ENCODE assay signal across 1 cellular context in the genomic region with DNA sequence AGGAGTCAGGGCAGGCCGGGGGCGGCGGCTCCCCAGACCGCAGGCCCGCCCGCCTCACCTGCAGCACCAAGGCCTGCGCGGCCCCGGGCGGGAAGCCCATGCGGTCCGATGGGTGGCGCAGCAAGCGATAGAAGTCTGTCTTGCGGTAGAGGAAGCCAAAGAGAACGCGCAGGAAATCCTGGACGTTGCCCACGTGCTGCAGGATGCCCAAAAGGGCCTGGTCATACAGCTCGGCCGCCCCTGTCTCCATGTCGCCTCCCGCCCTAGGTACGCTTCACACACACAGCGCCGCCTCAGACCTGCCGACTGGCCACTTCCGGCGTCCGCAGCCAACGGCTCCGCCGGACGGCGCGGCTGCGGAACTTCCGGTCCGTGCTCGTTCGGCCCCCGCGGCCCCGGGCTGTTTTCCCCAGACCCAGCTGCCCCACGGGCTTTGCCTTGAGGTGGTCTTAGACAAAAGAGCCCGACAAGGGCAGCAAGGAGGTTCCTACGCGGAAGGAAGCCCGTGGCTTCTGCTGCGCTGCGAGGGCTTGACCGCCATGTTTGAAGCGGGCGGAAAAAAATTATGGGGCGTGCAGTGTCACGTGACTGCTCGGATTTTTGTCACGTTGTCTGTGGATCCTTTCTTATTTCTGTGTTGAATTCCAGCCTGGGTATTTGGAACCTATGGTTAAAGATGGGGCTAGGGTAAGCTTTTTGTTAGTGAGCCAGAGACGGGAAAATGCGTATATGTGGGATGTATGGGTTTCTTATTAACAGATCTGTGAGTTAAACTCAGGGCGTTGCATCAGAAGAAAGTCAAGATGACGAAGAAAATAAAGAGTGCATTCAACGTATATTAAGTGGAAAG.
TF ChIP-seq lines count a peak whose summit lies in the region.

A gene (minus strand): TSS at position 308 of the 850 bp plus-strand sequence. CDS start 58 bp downstream, at position 250.

TF ChIP-seq in A549, 52 proteins besides CTCF, POLR2A, EP300 and RAD21 (continued from another document):
- TF ChIP-seq ZNF302 (CRISPR knock-in tag; IDR thresholded peaks at IDR 0.05) (no peak), TP53 (CRISPR knock-in tag; IDR thresholded peaks at IDR 0.05) (no peak), JUN (IDR thresholded peaks at IDR 0.05) (peak; percentile 61 to 89), KDM5A (IDR thresholded peaks at IDR 0.05) (peak; percentile 75), CBX8 (IDR thresholded peaks at IDR 0.05) (no peak), NFE2L2 (conservative IDR thresholded peaks at IDR 0.05; ENCODE audit: low read length) (no peak), JUNB (IDR thresholded peaks at IDR 0.05) (no peak), FOXS1 (CRISPR knock-in tag; IDR thresholded peaks at IDR 0.05) (no peak), TFCP2L1 (CRISPR knock-in tag; IDR thresholded peaks at IDR 0.05) (peak; percentile 16; the same call in 1 of the 2 replicates), RARB (CRISPR knock-in tag; IDR thresholded peaks at IDR 0.05) (no peak), ZC3H11A (IDR thresholded peaks at IDR 0.05) (no peak), RNF2 (IDR thresholded peaks at IDR 0.05; ENCODE audit: borderline replicate concordance, low read depth) (no peak), NPAS2 (CRISPR knock-in tag; IDR thresholded peaks at IDR 0.05; ENCODE audit: borderline replicate concordance) (peak; percentile 91), KDM1A (IDR thresholded peaks at IDR 0.05; ENCODE audit: low read depth) (no peak), CBX2 (IDR thresholded peaks at IDR 0.05; ENCODE audit: borderline replicate concordance, low read depth) (no peak), MAZ (IDR thresholded peaks at IDR 0.05; ENCODE audit: borderline replicate concordance, low read depth, low read length) (no peak), ZFP36 (IDR thresholded peaks at IDR 0.05; ENCODE audit: borderline replicate concordance, partially characterized antibody) (no peak), NR3C1 (IDR thresholded peaks at IDR 0.05) (no peak), ZSCAN20 (CRISPR knock-in tag; IDR thresholded peaks at IDR 0.05) (no peak), CHD2 (IDR thresholded peaks at IDR 0.05; ENCODE audit: low read length, partially characterized antibody) (no peak), SREBF2 (IDR thresholded peaks at IDR 0.05) (no peak), CEBPB (IDR thresholded peaks at IDR 0.05) (0 out of 4 replicates have a peak, but pooled peaks of 1 of the 2 experiments have one; percentile 13), PHF8 (IDR thresholded peaks at IDR 0.05; ENCODE audit: borderline replicate concordance, low read depth) (peak; percentile 94), POLR2AphosphoS2 (conservative IDR thresholded peaks at IDR 0.05; ENCODE audit: low read length) (no peak), FOSL2 (IDR thresholded peaks at IDR 0.05) (no peak), FOSL2 (CRISPR knock-in tag; IDR thresholded peaks at IDR 0.05) (peak; percentile 24), GATA3 (IDR thresholded peaks at IDR 0.05; ENCODE audit: borderline replicate concordance) (no peak)
- TF ChIP-seq, protein P1, sequence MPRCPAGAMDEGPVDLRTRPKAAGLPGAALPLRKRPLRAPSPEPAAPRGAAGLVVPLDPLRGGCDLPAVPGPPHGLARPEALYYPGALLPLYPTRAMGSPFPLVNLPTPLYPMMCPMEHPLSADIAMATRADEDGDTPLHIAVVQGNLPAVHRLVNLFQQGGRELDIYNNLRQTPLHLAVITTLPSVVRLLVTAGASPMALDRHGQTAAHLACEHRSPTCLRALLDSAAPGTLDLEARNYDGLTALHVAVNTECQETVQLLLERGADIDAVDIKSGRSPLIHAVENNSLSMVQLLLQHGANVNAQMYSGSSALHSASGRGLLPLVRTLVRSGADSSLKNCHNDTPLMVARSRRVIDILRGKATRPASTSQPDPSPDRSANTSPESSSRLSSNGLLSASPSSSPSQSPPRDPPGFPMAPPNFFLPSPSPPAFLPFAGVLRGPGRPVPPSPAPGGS (IDR thresholded peaks at IDR 0.05), result peak; percentile 48; the same call in 2 of the 3 replicates
- TF ChIP-seq, protein P2, sequence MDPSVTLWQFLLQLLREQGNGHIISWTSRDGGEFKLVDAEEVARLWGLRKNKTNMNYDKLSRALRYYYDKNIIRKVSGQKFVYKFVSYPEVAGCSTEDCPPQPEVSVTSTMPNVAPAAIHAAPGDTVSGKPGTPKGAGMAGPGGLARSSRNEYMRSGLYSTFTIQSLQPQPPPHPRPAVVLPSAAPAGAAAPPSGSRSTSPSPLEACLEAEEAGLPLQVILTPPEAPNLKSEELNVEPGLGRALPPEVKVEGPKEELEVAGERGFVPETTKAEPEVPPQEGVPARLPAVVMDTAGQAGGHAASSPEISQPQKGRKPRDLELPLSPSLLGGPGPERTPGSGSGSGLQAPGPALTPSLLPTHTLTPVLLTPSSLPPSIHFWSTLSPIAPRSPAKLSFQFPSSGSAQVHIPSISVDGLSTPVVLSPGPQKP (IDR thresholded peaks at IDR 0.05; ENCODE audit: low read depth, low read length), result no peak
- TF ChIP-seq, protein P3, sequence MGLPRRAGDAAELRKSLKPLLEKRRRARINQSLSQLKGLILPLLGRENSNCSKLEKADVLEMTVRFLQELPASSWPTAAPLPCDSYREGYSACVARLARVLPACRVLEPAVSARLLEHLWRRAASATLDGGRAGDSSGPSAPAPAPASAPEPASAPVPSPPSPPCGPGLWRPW (IDR thresholded peaks at IDR 0.05), result no peak
- TF ChIP-seq, protein P4, sequence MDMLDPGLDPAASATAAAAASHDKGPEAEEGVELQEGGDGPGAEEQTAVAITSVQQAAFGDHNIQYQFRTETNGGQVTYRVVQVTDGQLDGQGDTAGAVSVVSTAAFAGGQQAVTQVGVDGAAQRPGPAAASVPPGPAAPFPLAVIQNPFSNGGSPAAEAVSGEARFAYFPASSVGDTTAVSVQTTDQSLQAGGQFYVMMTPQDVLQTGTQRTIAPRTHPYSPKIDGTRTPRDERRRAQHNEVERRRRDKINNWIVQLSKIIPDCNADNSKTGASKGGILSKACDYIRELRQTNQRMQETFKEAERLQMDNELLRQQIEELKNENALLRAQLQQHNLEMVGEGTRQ (IDR thresholded peaks at IDR 0.05), result peak; percentile 98
- TF ChIP-seq, protein P5, sequence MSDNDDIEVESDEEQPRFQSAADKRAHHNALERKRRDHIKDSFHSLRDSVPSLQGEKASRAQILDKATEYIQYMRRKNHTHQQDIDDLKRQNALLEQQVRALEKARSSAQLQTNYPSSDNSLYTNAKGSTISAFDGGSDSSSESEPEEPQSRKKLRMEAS (IDR thresholded peaks at IDR 0.05), result peak; percentile 95
- TF ChIP-seq, protein P6, sequence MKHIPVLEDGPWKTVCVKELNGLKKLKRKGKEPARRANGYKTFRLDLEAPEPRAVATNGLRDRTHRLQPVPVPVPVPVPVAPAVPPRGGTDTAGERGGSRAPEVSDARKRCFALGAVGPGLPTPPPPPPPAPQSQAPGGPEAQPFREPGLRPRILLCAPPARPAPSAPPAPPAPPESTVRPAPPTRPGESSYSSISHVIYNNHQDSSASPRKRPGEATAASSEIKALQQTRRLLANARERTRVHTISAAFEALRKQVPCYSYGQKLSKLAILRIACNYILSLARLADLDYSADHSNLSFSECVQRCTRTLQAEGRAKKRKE (CRISPR knock-in tag; IDR thresholded peaks at IDR 0.05; ENCODE audit: low read depth), result peak; percentile 55; the same call in 1 of the 2 replicates
- TF ChIP-seq, protein P7, sequence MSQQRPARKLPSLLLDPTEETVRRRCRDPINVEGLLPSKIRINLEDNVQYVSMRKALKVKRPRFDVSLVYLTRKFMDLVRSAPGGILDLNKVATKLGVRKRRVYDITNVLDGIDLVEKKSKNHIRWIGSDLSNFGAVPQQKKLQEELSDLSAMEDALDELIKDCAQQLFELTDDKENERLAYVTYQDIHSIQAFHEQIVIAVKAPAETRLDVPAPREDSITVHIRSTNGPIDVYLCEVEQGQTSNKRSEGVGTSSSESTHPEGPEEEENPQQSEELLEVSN (IDR thresholded peaks at IDR 0.05; ENCODE audit: borderline replicate concordance, low read depth), result peak; percentile 87
- TF ChIP-seq, protein P8, sequence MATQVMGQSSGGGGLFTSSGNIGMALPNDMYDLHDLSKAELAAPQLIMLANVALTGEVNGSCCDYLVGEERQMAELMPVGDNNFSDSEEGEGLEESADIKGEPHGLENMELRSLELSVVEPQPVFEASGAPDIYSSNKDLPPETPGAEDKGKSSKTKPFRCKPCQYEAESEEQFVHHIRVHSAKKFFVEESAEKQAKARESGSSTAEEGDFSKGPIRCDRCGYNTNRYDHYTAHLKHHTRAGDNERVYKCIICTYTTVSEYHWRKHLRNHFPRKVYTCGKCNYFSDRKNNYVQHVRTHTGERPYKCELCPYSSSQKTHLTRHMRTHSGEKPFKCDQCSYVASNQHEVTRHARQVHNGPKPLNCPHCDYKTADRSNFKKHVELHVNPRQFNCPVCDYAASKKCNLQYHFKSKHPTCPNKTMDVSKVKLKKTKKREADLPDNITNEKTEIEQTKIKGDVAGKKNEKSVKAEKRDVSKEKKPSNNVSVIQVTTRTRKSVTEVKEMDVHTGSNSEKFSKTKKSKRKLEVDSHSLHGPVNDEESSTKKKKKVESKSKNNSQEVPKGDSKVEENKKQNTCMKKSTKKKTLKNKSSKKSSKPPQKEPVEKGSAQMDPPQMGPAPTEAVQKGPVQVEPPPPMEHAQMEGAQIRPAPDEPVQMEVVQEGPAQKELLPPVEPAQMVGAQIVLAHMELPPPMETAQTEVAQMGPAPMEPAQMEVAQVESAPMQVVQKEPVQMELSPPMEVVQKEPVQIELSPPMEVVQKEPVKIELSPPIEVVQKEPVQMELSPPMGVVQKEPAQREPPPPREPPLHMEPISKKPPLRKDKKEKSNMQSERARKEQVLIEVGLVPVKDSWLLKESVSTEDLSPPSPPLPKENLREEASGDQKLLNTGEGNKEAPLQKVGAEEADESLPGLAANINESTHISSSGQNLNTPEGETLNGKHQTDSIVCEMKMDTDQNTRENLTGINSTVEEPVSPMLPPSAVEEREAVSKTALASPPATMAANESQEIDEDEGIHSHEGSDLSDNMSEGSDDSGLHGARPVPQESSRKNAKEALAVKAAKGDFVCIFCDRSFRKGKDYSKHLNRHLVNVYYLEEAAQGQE (IDR thresholded peaks at IDR 0.05), result 0 out of 2 replicates have a peak, but pooled peaks have one; percentile 28
